ENCODE assay signal across 15 cellular contexts in the genomic region with DNA sequence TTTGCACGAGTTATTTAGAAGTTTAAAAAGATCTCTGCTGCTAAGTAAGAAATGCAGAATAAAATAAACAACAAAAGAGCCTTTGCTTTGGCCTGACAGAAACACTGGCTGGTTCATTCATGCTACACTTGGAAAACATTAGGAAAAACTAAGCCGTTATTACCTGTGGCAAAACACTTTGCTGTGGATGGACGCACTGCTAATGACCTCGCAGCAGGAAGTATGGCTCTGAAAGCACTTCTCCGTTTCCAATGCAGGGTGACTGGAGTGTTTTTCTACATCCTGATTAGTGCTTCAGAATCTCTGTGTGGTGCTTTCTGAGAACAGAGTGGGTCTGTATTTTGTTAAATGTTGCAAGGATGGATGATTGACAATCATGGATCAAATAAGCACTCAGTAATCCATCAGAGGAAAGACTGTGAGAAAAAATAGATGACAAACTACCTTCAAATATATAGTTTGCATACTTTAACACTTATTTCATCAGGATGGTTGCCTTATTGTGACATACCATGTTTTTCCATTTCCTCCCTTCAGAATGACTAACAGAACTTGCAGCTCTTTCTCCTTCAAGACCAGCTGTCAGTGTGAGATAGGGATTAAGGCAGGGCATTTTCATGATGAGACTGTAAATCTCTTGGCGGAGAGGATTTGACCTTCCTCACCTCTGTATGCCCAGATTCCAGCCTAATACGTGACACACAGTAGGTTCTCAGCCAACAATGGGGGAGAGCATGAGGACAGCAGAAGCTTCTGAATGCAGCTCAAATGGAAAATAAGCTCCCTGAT. TPM values are rescaled to one million over a fixed set of nuclear protein-coding genes. Genes with fewer than 3 reads are reported as not detected.
DNase-seq lines count a peak whose midpoint lies in the region; TF ChIP-seq lines count a peak whose summit lies in the region.
"Had no signal": no experiment of that assay in that cellular context is flagged by ENCODE, and none has a peak within 500 bp of the region (broad histone marks: within the 10 kb centered on the region; RNA-seq: fewer than 3 reads in every experiment).

No MANE protein-coding gene starts in this region.

- peak; percentile 11 for DNase-seq in A172 (ENCODE audit: low spot score)
- peak; percentile 75 for DNase-seq in HS-5 (ENCODE audit: low read depth)
- peak; percentile 39 for DNase-seq in NCI-H510A (lab: John Stamatoyannopoulos, UW)
- peak; percentile 90 for DNase-seq in choroid plexus epithelial cell (ENCODE audit: low read depth)
- no peak for DNase-seq in HT-29 (ENCODE audit: low spot score)
- no peak for DNase-seq in activated T-cell treated with anti-CD3 and anti-CD28 coated beads, Interleukin-2, amount 50 U/mL, for 1 hour
- DNase-seq in GM19240 (ENCODE audit: insufficient read length, low spot score) = no peak
- DNase-seq in COLO829 (ENCODE audit: low spot score) = no peak
- DNase-seq: central memory CD4-positive, alpha-beta T cell; IMR-90; NCI-H2029 treated with DMSO at 0.1 percent for 48 hours; stimulated activated CD8-positive, alpha-beta memory T cell treated with anti-CD3 and anti-CD28 coated beads, Interleukin-4, amount 100 ng/mL, for 48 hours had no signal

- TF ChIP-seq CTCF in choroid plexus epithelial cell (conservative IDR thresholded peaks at IDR 0.05; ENCODE audit: low read depth, low read length) = no peak

- H3K4me3 ChIP-seq in choroid plexus epithelial cell (ENCODE audit: low read depth, low read length) = no peak overlapping the region

RNA-seq across cellular contexts. Expression of a gene that starts 38.0 kb away (rescaled TPM):
- not detected in 2 replicates for total RNA-seq in A172 (2014; rRNA removed; shearing (Covaris generic))
- total RNA-seq in HT-29 (2014; rRNA removed; shearing (Covaris generic)) = not detected in 2 replicates
- total RNA-seq: activated naive CD4-positive, alpha-beta T cell treated with anti-CD3 and anti-CD28 coated beads, Interleukin-2, amount 50 U/mL, for 72 hours; glomerular endothelial cell; IMR-90; posterior vena cava had no signal

Comparison
In these comparisons a context has a peak if more than half of its experiments do, and no peak if none do; other contexts are left out.
1. DNase-seq: peak in A172 (single experiment), HS-5 (single experiment), NCI-H510A (single experiment) and choroid plexus epithelial cell (single experiment); none in HT-29 (single experiment), activated T-cell treated with anti-CD3 and anti-CD28 coated beads, Interleukin-2, amount 50 U/mL, for 1 hour (single experiment), GM19240 (single experiment) and COLO829 (single experiment).